Comparison of ENCODE assay signal across 11 cellular contexts in genomic region chr3:45795509-45795881, GRCh38. TPM values are rescaled to one million over a fixed set of nuclear protein-coding genes. Genes with fewer than 3 reads are reported as not detected.
A peak's percentile ranks its signal among the peaks of the same experiment; 100 is the strongest.
DNase-seq lines count a peak whose midpoint lies in the region; ATAC-seq and TF ChIP-seq lines count a peak whose summit lies in the region.
"Had no signal": no experiment of that assay in that cellular context is flagged by ENCODE, and none has a peak within 500 bp of the region (broad histone marks: within the 10 kb centered on the region; RNA-seq: fewer than 3 reads in every experiment).

No MANE protein-coding gene starts in this region.

- H3K27ac ChIP-seq in colonic mucosa (no peak overlapping the region), gastroesophageal sphincter (no peak overlapping the region)
- H3K27ac ChIP-seq: WERI-Rb-1 had no signal

- H3K36me3 ChIP-seq in colonic mucosa (no peaks in the 10 kb centered on the region), gastroesophageal sphincter (no peaks in the 10 kb centered on the region)
- H3K36me3 ChIP-seq: BE2C, WERI-Rb-1 had no signal

- TF ChIP-seq EP300 in gastroesophageal sphincter (IDR thresholded peaks at IDR 0.05), result no peak

- no peaks in the 10 kb centered on the region for H3K9me3 Mint-ChIP-seq in activated naive CD4-positive, alpha-beta T cell treated with anti-CD3 and anti-CD28 coated beads, Interleukin-2, amount 50 U/mL, for 24 hours
- H3K9me3 Mint-ChIP-seq in activated naive CD4-positive, alpha-beta T cell treated with anti-CD3 and anti-CD28 coated beads, Interleukin-2, amount 50 U/mL, for 72 hours, result peaks cover 4% of the 10 kb centered on the region in 2 donors
- H3K9me3 Mint-ChIP-seq in mesothelial cell of epicardium (no peaks in the 10 kb centered on the region), type B pancreatic cell (peaks cover 4% of the 10 kb centered on the region)

- H3K9ac ChIP-seq in colonic mucosa (ENCODE audit: low read depth in 2 of 2, low read length in 2 of 2), result no peak overlapping the region

- H3K4me3 ChIP-seq in colonic mucosa (peak overlapping the region; percentile 54), gastroesophageal sphincter (peak overlapping the region in 1 of 2 donors; percentile 57)

- H3K27me3 ChIP-seq in colonic mucosa, result peaks cover 14% of the 10 kb centered on the region
- peaks cover 73% of the 10 kb centered on the region for H3K27me3 ChIP-seq in gastroesophageal sphincter

- H3K27me3 Mint-ChIP-seq in activated naive CD4-positive, alpha-beta T cell treated with anti-CD3 and anti-CD28 coated beads, Interleukin-2, amount 50 U/mL, for 24 hours, result peaks cover 32% of the 10 kb centered on the region
- H3K27me3 Mint-ChIP-seq in mesothelial cell of epicardium (ENCODE audit: low read depth) (peaks cover 90% of the 10 kb centered on the region), type B pancreatic cell (peaks cover 78% of the 10 kb centered on the region)

- no peak for DNase-seq in activated naive CD4-positive, alpha-beta T cell treated with anti-CD3 and anti-CD28 coated beads, Interleukin-2, amount 50 U/mL, for 72 hours (ENCODE audit: low spot score in 2 of 2)
- DNase-seq in colonic mucosa (no peak), mesothelial cell of epicardium (ENCODE audit: low spot score in 2 of 2, unreplicated experiment in 2 of 2) (no peak), type B pancreatic cell (ENCODE audit: extremely low spot score, unreplicated experiment) (peak; percentile 29)
- DNase-seq: BE2C, NCI-H1092 treated with DMSO at 0.1 percent for 48 hours, WERI-Rb-1 had no signal

- no peak for TF ChIP-seq POLR2A in gastroesophageal sphincter (IDR thresholded peaks at IDR 0.05)

- no peak overlapping the region for H3K27ac Mint-ChIP-seq in activated naive CD4-positive, alpha-beta T cell treated with anti-CD3 and anti-CD28 coated beads, Interleukin-2, amount 50 U/mL, for 24 hours
- no peak overlapping the region for H3K27ac Mint-ChIP-seq in activated naive CD4-positive, alpha-beta T cell treated with anti-CD3 and anti-CD28 coated beads, Interleukin-2, amount 50 U/mL, for 72 hours
- H3K27ac Mint-ChIP-seq in mesothelial cell of epicardium (no peak overlapping the region), type B pancreatic cell (peak overlapping the region; percentile 27)

- no peak for ATAC-seq in activated naive CD4-positive, alpha-beta T cell treated with anti-CD3 and anti-CD28 coated beads, Interleukin-2, amount 50 U/mL, for 72 hours
- no peak for ATAC-seq in gastroesophageal sphincter
- ATAC-seq in HG03175 (IDR thresholded peaks at IDR 0.05; ENCODE audit: unreplicated experiment), result no peak
- ATAC-seq in HG02571 (IDR thresholded peaks at IDR 0.05; ENCODE audit: unreplicated experiment), result no peak

- intact Hi-C loops in colonic mucosa (cut with DNase I), result no loop called here

- 15 to 22% methylated on average over 13 to 14 of the region's 14 CpGs for WGBS in gastroesophageal sphincter (ENCODE audit: low coverage in 1 of 2), 2 donors

- H3K4me1 ChIP-seq in colonic mucosa (peaks cover 8% of the 10 kb centered on the region), gastroesophageal sphincter (peaks cover 0 to 15% (median 4%) of the 10 kb centered on the region in 3 donors)
- H3K4me1 ChIP-seq: BE2C had no signal

- H3K4me1 Mint-ChIP-seq in activated naive CD4-positive, alpha-beta T cell treated with anti-CD3 and anti-CD28 coated beads, Interleukin-2, amount 50 U/mL, for 24 hours, result peaks cover 9% of the 10 kb centered on the region
- H3K4me1 Mint-ChIP-seq in mesothelial cell of epicardium (peaks cover 6% of the 10 kb centered on the region), type B pancreatic cell (ENCODE audit: unreplicated experiment) (peaks cover 19% of the 10 kb centered on the region)

- peak overlapping the region; percentile 81 for H3K4me3 Mint-ChIP-seq in activated naive CD4-positive, alpha-beta T cell treated with anti-CD3 and anti-CD28 coated beads, Interleukin-2, amount 50 U/mL, for 24 hours
- H3K4me3 Mint-ChIP-seq in mesothelial cell of epicardium (peak overlapping the region; percentile 59), type B pancreatic cell (peak overlapping the region; percentile 80)

- H3K36me3 Mint-ChIP-seq in activated naive CD4-positive, alpha-beta T cell treated with anti-CD3 and anti-CD28 coated beads, Interleukin-2, amount 50 U/mL, for 24 hours, result peaks cover under 1% of the 10 kb centered on the region
- peaks cover 5 to 10% of the 10 kb centered on the region in 2 donors for H3K36me3 Mint-ChIP-seq in activated naive CD4-positive, alpha-beta T cell treated with anti-CD3 and anti-CD28 coated beads, Interleukin-2, amount 50 U/mL, for 72 hours
- H3K36me3 Mint-ChIP-seq in mesothelial cell of epicardium, result no peaks in the 10 kb centered on the region
- peaks cover 4% of the 10 kb centered on the region for H3K36me3 Mint-ChIP-seq in type B pancreatic cell

- no peaks in the 10 kb centered on the region for H3K9me3 ChIP-seq in colonic mucosa
- H3K9me3 ChIP-seq in gastroesophageal sphincter, result peaks cover 0 to 1% (median 0%) of the 10 kb centered on the region in 3 donors
- H3K9me3 ChIP-seq: BE2C had no signal

- TF ChIP-seq CTCF in colonic mucosa (IDR thresholded peaks at IDR 0.05), result no peak
- no peak for TF ChIP-seq CTCF in mesothelial cell of epicardium (IDR thresholded peaks at IDR 0.05; ENCODE audit: unreplicated experiment)
- TF ChIP-seq CTCF in type B pancreatic cell (conservative IDR thresholded peaks at IDR 0.05), result no peak
- no peak for TF ChIP-seq CTCF in gastroesophageal sphincter (IDR thresholded peaks at IDR 0.05)

RNA-seq across cellular contexts. Expression of gene SLC6A20, which starts 0.8 kb away (rescaled TPM):
- not detected for total RNA-seq in activated naive CD4-positive, alpha-beta T cell treated with anti-CD3 and anti-CD28 coated beads, Interleukin-2, amount 50 U/mL, for 72 hours
- total RNA-seq in colonic mucosa (1 to 10 TPM; 4.2 to 4.4 TPM), mesothelial cell of epicardium (0.27 TPM in 1 of 3 replicates, not detected in the others), type B pancreatic cell (ENCODE audit: low replicate concordance) (1.5 and 3.2 TPM in 2 replicates), gastroesophageal sphincter (1 to 10 TPM in 1 of 4 donors, under 1 TPM in 3; 0.16 to 1.1 (median 0.26) TPM)

RNA-seq across cellular contexts. Expression of gene LZTFL1, which starts 46.4 kb away (rescaled TPM):
- 1 to 10 TPM; 2.3 to 4.0 TPM for total RNA-seq in activated naive CD4-positive, alpha-beta T cell treated with anti-CD3 and anti-CD28 coated beads, Interleukin-2, amount 50 U/mL, for 72 hours
- 10 to 100 TPM; 10.5 to 11.4 TPM for total RNA-seq in colonic mucosa
- 21.7 to 26.3 TPM (median 22.5 TPM) in 3 replicates for total RNA-seq in mesothelial cell of epicardium
- 26.6 and 36.0 TPM in 2 replicates for total RNA-seq in type B pancreatic cell (ENCODE audit: low replicate concordance)
- total RNA-seq in gastroesophageal sphincter, result 10 to 100 TPM; 12.6 to 30.9 (median 23.3) TPM
